9 cellular contexts compared by ENCODE assay signal in the genomic region with DNA sequence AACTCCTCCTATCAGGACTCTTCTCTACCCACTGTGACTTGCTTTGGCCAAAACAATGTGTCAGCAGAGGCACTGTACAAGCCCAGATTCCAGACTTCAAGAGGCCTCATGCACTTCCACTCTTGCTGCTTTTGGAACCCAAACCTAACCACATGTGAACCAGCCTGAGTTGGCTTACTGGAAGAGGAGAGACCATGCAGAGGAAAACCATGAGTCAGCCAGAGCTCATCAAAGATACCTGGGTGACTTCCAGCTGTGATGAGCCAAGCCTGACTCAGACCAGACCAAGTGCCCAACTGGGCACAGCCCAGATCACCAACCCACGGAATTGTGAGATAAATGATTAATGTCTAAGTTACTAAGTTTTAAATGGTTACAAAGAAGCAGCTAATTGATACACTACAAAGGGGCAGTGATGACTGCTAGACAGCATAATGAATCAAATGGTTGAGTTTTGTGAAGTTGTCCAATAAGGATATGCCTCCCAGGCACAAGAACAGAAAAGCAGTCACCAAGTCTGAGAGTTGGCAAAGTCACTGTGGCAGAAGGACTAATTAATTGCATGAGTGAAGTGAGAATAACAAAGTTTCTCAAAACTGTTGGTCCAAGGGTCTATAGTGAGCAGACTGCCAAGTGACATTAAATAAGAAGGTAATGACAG. TPM values are rescaled to one million over a fixed set of nuclear protein-coding genes. Genes with fewer than 3 reads are reported as not detected.
DNase-seq lines count a peak whose midpoint lies in the region; ATAC-seq and TF ChIP-seq lines count a peak whose summit lies in the region.
"Had no signal": no experiment of that assay in that cellular context is flagged by ENCODE, and none has a peak within 500 bp of the region (broad histone marks: within the 10 kb centered on the region; RNA-seq: fewer than 3 reads in every experiment).

No MANE protein-coding gene starts in this region.

- no peaks in the 10 kb centered on the region; the same call in 1 of the 2 replicates for H4K20me1 ChIP-seq in GM23338 (replicated peaks; ENCODE audit: insufficient read depth)
- H4K20me1 ChIP-seq: BLaER1 had no signal

- no peak for DNase-seq in activated CD4-positive, CD25-positive, alpha-beta regulatory T cell treated with anti-CD3 and anti-CD28 coated beads, Interleukin-2, amount 50 U/mL, for 72 hours
- DNase-seq in HT-29 (ENCODE audit: low spot score) = peak; percentile 15
- DNase-seq in brain microvascular endothelial cell = peak; percentile 95
- DNase-seq in posterior vena cava (ENCODE audit: low spot score) = peak; percentile 83
- DNase-seq in GM23338 (ENCODE audit: low spot score) = no peak
- DNase-seq in T-helper 9 cell = no peak
- DNase-seq in T-helper 1 cell = no peak

- H3K36me3 Mint-ChIP-seq in GM23338 (ENCODE audit: low read depth) = peaks cover 10% of the 10 kb centered on the region; the same call in 2 of the 3 replicates

- intact Hi-C loops in posterior vena cava (cut with DNase I) = no loop called here

- H3K27ac ChIP-seq in brain microvascular endothelial cell = peak overlapping the region; percentile 15
- H3K27ac ChIP-seq in GM23338 (ENCODE audit: low read depth) = no peak overlapping the region
- H3K27ac ChIP-seq: BLaER1 had no signal

- no peak overlapping the region for H2AFZ ChIP-seq in GM23338

- no peak overlapping the region for H3K4me3 Mint-ChIP-seq in GM23338

- no peaks in the 10 kb centered on the region for H3F3A ChIP-seq in GM23338 (replicated peaks; ENCODE audit: low read depth)

- in situ Hi-C loops in brain microvascular endothelial cell (cut with HindIII; ENCODE audit: low pct_ligation_motif_present, low sequenced_read_pairs) = no loop called here

- no peak overlapping the region for H3K4me2 ChIP-seq in GM23338
- H3K4me2 ChIP-seq: BLaER1 had no signal

- no peaks in the 10 kb centered on the region for H3K4me1 ChIP-seq in GM23338 (ENCODE audit: insufficient read depth)

- H3K27ac Mint-ChIP-seq in GM23338 = no peak overlapping the region

- H3K27me3 ChIP-seq in brain microvascular endothelial cell (replicated peaks) = no peaks in the 10 kb centered on the region
- no peaks in the 10 kb centered on the region for H3K27me3 ChIP-seq in GM23338 (ENCODE audit: insufficient read depth)
- H3K27me3 ChIP-seq: BLaER1 had no signal

- no peaks in the 10 kb centered on the region for H3K9me2 ChIP-seq in GM23338 (ENCODE audit: insufficient read depth)

- ATAC-seq in activated CD4-positive, CD25-positive, alpha-beta regulatory T cell treated with anti-CD3 and anti-CD28 coated beads, Interleukin-2, amount 50 U/mL, for 24 hours = peak; percentile 44 to 64
- no peak for ATAC-seq in GM23338

- H3K79me2 ChIP-seq in GM23338 (replicated peaks; ENCODE audit: insufficient read depth) = no peaks in the 10 kb centered on the region

- H3K4me1 Mint-ChIP-seq in GM23338 = no peaks in the 10 kb centered on the region

- H3K4me3 ChIP-seq in brain microvascular endothelial cell (ENCODE audit: low read depth, low read length) (no peak overlapping the region), GM23338 (no peak overlapping the region)
- H3K4me3 ChIP-seq: BLaER1 had no signal

- H3K9me3 Mint-ChIP-seq in GM23338 = peaks cover 8% of the 10 kb centered on the region; the same call in 2 of the 3 replicates

- TF ChIP-seq CTCF in brain microvascular endothelial cell (IDR thresholded peaks at IDR 0.05; ENCODE audit: low read depth, low read length, missing control alignments) (no peak), GM23338 (conservative IDR thresholded peaks at IDR 0.05; ENCODE audit: low read depth in 2 of 2) (no peak)

- H3K27me3 Mint-ChIP-seq in GM23338 (ENCODE audit: insufficient read depth, low read depth, poor library complexity) = no peaks in the 10 kb centered on the region

- H3K36me3 ChIP-seq in brain microvascular endothelial cell (replicated peaks) (no peaks in the 10 kb centered on the region), GM23338 (ENCODE audit: insufficient read depth) (no peaks in the 10 kb centered on the region)
- H3K36me3 ChIP-seq: BLaER1 had no signal

TF ChIP-seq in GM23338, 12 proteins besides CTCF, POLR2A, EP300 and RAD21 (continues in another document):
- TF ChIP-seq ZNF331 (CRISPR knock-in tag; IDR thresholded peaks at IDR 0.05; ENCODE audit: low read depth) (no peak), STAT1 (IDR thresholded peaks at IDR 0.05; ENCODE audit: unreplicated experiment) (no peak), NANOG (IDR thresholded peaks at IDR 0.05; ENCODE audit: borderline replicate concordance) (no peak), EZH2 (IDR thresholded peaks at IDR 0.05; ENCODE audit: low read depth, unreplicated experiment) (no peak), CREB1 (CRISPR knock-in tag; IDR thresholded peaks at IDR 0.05; ENCODE audit: low read depth) (no peak), ZNF114 (CRISPR knock-in tag; IDR thresholded peaks at IDR 0.05) (no peak), EZH2phosphoT487 (IDR thresholded peaks at IDR 0.05; ENCODE audit: unreplicated experiment) (no peak), JUNB (IDR thresholded peaks at IDR 0.05; ENCODE audit: unreplicated experiment) (no peak)
- TF ChIP-seq, protein P1, sequence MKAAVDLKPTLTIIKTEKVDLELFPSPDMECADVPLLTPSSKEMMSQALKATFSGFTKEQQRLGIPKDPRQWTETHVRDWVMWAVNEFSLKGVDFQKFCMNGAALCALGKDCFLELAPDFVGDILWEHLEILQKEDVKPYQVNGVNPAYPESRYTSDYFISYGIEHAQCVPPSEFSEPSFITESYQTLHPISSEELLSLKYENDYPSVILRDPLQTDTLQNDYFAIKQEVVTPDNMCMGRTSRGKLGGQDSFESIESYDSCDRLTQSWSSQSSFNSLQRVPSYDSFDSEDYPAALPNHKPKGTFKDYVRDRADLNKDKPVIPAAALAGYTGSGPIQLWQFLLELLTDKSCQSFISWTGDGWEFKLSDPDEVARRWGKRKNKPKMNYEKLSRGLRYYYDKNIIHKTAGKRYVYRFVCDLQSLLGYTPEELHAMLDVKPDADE (IDR thresholded peaks at IDR 0.05) = no peak
- TF ChIP-seq, protein P2, sequence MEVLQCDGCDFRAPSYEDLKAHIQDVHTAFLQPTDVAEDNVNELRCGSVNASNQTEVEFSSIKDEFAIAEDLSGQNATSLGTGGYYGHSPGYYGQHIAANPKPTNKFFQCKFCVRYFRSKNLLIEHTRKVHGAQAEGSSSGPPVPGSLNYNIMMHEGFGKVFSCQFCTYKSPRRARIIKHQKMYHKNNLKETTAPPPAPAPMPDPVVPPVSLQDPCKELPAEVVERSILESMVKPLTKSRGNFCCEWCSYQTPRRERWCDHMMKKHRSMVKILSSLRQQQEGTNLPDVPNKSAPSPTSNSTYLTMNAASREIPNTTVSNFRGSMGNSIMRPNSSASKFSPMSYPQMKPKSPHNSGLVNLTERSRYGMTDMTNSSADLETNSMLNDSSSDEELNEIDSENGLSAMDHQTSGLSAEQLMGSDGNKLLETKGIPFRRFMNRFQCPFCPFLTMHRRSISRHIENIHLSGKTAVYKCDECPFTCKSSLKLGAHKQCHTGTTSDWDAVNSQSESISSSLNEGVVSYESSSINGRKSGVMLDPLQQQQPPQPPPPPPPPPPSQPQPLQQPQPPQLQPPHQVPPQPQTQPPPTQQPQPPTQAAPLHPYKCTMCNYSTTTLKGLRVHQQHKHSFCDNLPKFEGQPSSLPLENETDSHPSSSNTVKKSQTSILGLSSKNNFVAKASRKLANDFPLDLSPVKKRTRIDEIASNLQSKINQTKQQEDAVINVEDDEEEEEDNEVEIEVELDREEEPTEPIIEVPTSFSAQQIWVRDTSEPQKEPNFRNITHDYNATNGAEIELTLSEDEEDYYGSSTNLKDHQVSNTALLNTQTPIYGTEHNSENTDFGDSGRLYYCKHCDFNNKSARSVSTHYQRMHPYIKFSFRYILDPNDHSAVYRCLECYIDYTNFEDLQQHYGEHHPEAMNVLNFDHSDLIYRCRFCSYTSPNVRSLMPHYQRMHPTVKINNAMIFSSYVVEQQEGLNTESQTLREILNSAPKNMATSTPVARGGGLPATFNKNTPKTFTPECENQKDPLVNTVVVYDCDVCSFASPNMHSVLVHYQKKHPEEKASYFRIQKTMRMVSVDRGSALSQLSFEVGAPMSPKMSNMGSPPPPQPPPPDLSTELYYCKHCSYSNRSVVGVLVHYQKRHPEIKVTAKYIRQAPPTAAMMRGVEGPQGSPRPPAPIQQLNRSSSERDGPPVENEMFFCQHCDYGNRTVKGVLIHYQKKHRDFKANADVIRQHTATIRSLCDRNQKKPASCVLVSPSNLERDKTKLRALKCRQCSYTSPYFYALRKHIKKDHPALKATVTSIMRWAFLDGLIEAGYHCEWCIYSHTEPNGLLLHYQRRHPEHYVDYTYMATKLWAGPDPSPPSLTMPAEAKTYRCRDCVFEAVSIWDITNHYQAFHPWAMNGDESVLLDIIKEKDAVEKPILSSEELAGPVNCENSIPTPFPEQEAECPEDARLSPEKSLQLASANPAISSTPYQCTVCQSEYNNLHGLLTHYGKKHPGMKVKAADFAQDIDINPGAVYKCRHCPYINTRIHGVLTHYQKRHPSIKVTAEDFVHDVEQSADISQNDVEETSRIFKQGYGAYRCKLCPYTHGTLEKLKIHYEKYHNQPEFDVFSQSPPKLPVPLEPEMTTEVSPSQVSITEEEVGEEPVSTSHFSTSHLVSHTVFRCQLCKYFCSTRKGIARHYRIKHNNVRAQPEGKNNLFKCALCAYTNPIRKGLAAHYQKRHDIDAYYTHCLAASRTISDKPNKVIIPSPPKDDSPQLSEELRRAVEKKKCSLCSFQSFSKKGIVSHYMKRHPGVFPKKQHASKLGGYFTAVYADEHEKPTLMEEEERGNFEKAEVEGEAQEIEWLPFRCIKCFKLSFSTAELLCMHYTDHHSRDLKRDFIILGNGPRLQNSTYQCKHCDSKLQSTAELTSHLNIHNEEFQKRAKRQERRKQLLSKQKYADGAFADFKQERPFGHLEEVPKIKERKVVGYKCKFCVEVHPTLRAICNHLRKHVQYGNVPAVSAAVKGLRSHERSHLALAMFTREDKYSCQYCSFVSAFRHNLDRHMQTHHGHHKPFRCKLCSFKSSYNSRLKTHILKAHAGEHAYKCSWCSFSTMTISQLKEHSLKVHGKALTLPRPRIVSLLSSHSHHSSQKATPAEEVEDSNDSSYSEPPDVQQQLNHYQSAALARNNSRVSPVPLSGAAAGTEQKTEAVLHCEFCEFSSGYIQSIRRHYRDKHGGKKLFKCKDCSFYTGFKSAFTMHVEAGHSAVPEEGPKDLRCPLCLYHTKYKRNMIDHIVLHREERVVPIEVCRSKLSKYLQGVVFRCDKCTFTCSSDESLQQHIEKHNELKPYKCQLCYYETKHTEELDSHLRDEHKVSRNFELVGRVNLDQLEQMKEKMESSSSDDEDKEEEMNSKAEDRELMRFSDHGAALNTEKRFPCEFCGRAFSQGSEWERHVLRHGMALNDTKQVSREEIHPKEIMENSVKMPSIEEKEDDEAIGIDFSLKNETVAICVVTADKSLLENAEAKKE (CRISPR knock-in tag; IDR thresholded peaks at IDR 0.05) = no peak

RNA-seq across cellular contexts. Expression of a gene that starts 16.1 kb away (rescaled TPM):
- total RNA-seq in HT-29 (2014; rRNA removed; shearing (Covaris generic)) = not detected in 2 replicates
- 10 to 100 TPM in 1 of 2 donors, 1 to 10 TPM in 1; 9.8 to 18.5 TPM for total RNA-seq in posterior vena cava
- 4.9 and 6.7 TPM in 2 replicates for total RNA-seq in GM23338 (2014; rRNA removed; shearing (Covaris generic))
- 4.5 and 6.0 TPM in 2 replicates for polyA plus RNA-seq in GM23338 (2016; fragmentation: Nextera tagmentation; extraction: Ambion mirVana)

Comparison
In these comparisons a context has a peak if more than half of its experiments do, and no peak if none do; other contexts are left out.
1. DNase-seq: peak in HT-29 (single experiment), brain microvascular endothelial cell (single experiment) and posterior vena cava (single experiment); none in activated CD4-positive, CD25-positive, alpha-beta regulatory T cell treated with anti-CD3 and anti-CD28 coated beads, Interleukin-2, amount 50 U/mL, for 72 hours (single experiment), GM23338 (single experiment), T-helper 9 cell (single experiment) and T-helper 1 cell (0 of 5).